Comparison of ENCODE assay signal across 8 cellular contexts in the genomic region with DNA sequence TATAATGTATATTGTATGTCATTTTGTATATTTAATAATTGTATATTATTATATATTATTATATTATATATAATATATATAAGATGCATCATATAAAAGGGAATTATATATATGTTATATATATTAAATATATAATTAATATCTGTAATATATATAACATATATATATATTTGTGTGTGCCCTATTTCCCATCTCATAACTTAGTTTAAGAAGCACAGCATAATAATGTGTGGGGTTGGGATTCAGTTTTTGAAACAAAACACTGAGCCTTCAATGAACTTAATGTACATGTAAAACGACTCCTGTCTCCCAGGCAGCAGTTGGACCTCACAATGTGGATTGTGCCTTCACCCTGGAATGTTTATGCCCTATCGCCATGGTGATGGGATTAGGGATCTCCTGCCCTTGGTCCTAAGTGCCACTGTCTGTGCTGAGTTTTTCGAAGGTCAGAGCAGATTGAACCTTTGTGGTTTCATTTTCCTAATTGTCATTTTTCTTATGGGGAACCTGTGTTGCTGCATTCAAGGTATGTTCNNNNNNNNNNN.
DNase-seq lines count a peak whose midpoint lies in the region; ATAC-seq and TF ChIP-seq lines count a peak whose summit lies in the region.
"Not testable (repeated sequence)": the region's sequence is repeated elsewhere in the genome, so short reads cannot be mapped to it uniquely, and the experiment has no call there.

No MANE protein-coding gene starts in this region.

- not testable (repeated sequence) for H3K27ac ChIP-seq in HUES64 (ENCODE audit: low read depth, low read length); left ventricle myocardium inferior (replicated peaks); neural progenitor cell; upper lobe of right lung

- not testable (repeated sequence) for H3K4me2 ChIP-seq in neural progenitor cell

- not testable (repeated sequence) for H3K27ac Mint-ChIP-seq in neural progenitor cell

- H3K4me1 ChIP-seq in HUES64 (ENCODE audit: insufficient read depth, low read length); left ventricle myocardium inferior; neural progenitor cell; upper lobe of right lung: not testable (repeated sequence)

- not testable (repeated sequence) for H3K4me3 Mint-ChIP-seq in neural progenitor cell

- ATAC-seq in GM19372 (IDR thresholded peaks at IDR 0.05; ENCODE audit: low read depth, unreplicated experiment): peak; percentile 49
- ATAC-seq in HG02678 (IDR thresholded peaks at IDR 0.05; ENCODE audit: unreplicated experiment): peak; percentile 65
- ATAC-seq in upper lobe of right lung: peak; percentile 91

- H3K9ac ChIP-seq in HUES64 (ENCODE audit: low read depth, low read length); neural progenitor cell: not testable (repeated sequence)

- H3K9me3 ChIP-seq in HUES64 (ENCODE audit: insufficient read depth, low read depth, low read length) (peaks cover 22% of the 10 kb centered on the region), neural progenitor cell (ENCODE audit: low read depth) (peaks cover 18% of the 10 kb centered on the region)
- H3K9me3 ChIP-seq in left ventricle myocardium inferior (replicated peaks); upper lobe of right lung: not testable (repeated sequence)

- H3F3A ChIP-seq in neural progenitor cell (ENCODE audit: low read depth): peaks cover 40% of the 10 kb centered on the region

- WGBS in HUES64: 84% methylated on average over 3 of the region's 3 CpGs

- H3K9me3 Mint-ChIP-seq in neural progenitor cell: peaks cover 15% of the 10 kb centered on the region

- not testable (repeated sequence) for TF ChIP-seq CTCF in left ventricle myocardium inferior (IDR thresholded peaks at IDR 0.05; ENCODE audit: borderline replicate concordance); neural progenitor cell (IDR thresholded peaks at IDR 0.05); upper lobe of right lung (IDR thresholded peaks at IDR 0.05)

- H3K27me3 Mint-ChIP-seq in neural progenitor cell (ENCODE audit: insufficient read depth, low read depth): not testable (repeated sequence)

- not testable (repeated sequence) for H3K4me1 Mint-ChIP-seq in neural progenitor cell

- not testable (repeated sequence) for H3K36me3 ChIP-seq in HUES64 (ENCODE audit: insufficient read depth, low read length); left ventricle myocardium inferior; neural progenitor cell; upper lobe of right lung

- peak overlapping the region; percentile 35; the same call in 1 of the 2 replicates for H3K4me3 ChIP-seq in HUES64 (ENCODE audit: low read length)
- not testable (repeated sequence) for H3K4me3 ChIP-seq in left ventricle myocardium inferior, neural progenitor cell, upper lobe of right lung

- not testable (repeated sequence) for H2AFZ ChIP-seq in neural progenitor cell (replicated peaks)

- DNase-seq in activated CD8-positive, alpha-beta memory T cell treated with anti-CD3 and anti-CD28 coated beads, Interleukin-2, amount 50 U/mL, for 48 hours: peak; percentile 52
- DNase-seq in dedifferentiated amniotic fluid mesenchymal stem cell (ENCODE audit: extremely low spot score) (peak; percentile 14), left ventricle myocardium inferior (peak; percentile 8), neural progenitor cell (ENCODE audit: low spot score) (peak; percentile 2)
- not testable (repeated sequence) for DNase-seq in upper lobe of right lung

- H4K20me1 ChIP-seq in neural progenitor cell (ENCODE audit: low read depth): not testable (repeated sequence)

- not testable (repeated sequence) for H3K36me3 Mint-ChIP-seq in neural progenitor cell

- not testable (repeated sequence) for H3K79me2 ChIP-seq in neural progenitor cell (ENCODE audit: low read depth)

- intact Hi-C loops in left ventricle myocardium inferior (cut with micrococcal nuclease); upper lobe of right lung (cut with DNase I): not testable (repeated sequence)

- H3K27me3 ChIP-seq in HUES64 (ENCODE audit: insufficient read depth, low read length); left ventricle myocardium inferior (ENCODE audit: low read depth); neural progenitor cell; upper lobe of right lung: not testable (repeated sequence)
